In the genomic region with DNA sequence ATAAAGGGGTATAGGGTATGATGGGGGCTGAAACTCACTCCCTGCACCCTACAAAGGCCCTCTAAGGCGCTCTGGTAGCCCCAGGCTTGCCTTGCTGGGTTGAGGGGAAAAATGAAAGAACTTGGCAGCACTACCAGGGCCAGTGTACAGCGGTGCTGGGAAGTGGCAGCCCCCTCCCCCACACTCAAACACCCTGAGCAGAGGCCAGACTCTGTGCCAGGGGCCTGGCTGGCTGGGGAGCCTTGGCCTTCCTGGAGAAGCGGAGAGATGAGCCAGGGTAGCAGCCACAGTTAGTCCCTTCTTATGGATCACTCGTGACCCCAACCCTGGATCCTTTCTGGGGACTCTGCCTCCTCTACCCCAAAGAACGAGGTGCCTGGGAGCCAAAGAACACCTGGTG, we compare ENCODE assay signal across 13 cellular contexts. TPM values are rescaled to one million over a fixed set of nuclear protein-coding genes. Genes with fewer than 3 reads are reported as not detected.
DNase-seq lines count a peak whose midpoint lies in the region; ATAC-seq and TF ChIP-seq lines count a peak whose summit lies in the region.
"Had no signal": no experiment of that assay in that cellular context is flagged by ENCODE, and none has a peak within 500 bp of the region (broad histone marks: within the 10 kb centered on the region; RNA-seq: fewer than 3 reads in every experiment).

No MANE protein-coding gene starts in this region.

- H3K36me3 Mint-ChIP-seq in activated naive CD4-positive, alpha-beta T cell treated with anti-CD3 and anti-CD28 coated beads for 36 hours (ENCODE audit: low read depth), result peaks cover 5% of the 10 kb centered on the region

- TF ChIP-seq POLR2A in thyroid gland (IDR thresholded peaks at IDR 0.05), result no peak

- intact Hi-C loops in activated naive CD4-positive, alpha-beta T cell treated with anti-CD3 and anti-CD28 coated beads for 36 hours (cut with micrococcal nuclease), result no loop called here
- intact Hi-C loops in thyroid gland (cut with DNase I), result loop anchor here (5.0 to 10.0 kb wide), 2 partner anchors 44 to 72 kb away; partner anchors contain the start of gene RAD9A

- peaks cover 44% of the 10 kb centered on the region for H3F3A ChIP-seq in SU-DHL-6 (ENCODE audit: insufficient read depth)

- CTCF ChIA-PET in activated naive CD4-positive, alpha-beta T cell treated with anti-CD3 and anti-CD28 coated beads for 36 hours (lab: Charles Lee), result interaction anchor here (0.6 to 3.9 kb wide), 3 partner anchors 27 to 213 kb away, joined by 3 to 20 read pairs (median 4); partner anchors contain the start of gene PTPRCAP

- H3K4me3 Mint-ChIP-seq in activated naive CD4-positive, alpha-beta T cell treated with anti-CD3 and anti-CD28 coated beads for 36 hours, result no peak overlapping the region

- no peaks in the 10 kb centered on the region for H3K9me2 ChIP-seq in SU-DHL-6 (replicated peaks; ENCODE audit: insufficient read depth, low read length)

- no peak overlapping the region for H2AFZ ChIP-seq in SU-DHL-6 (ENCODE audit: low read depth, low read length, severe bottlenecking)

- peak overlapping the region; percentile 89 for H3K4me2 ChIP-seq in SU-DHL-6 (ENCODE audit: low read depth, low read length, poor library complexity, severe bottlenecking)

- H3K4me3 ChIP-seq in SU-DHL-6 (ENCODE audit: insufficient read depth, low read length, poor library complexity, severe bottlenecking) (peak overlapping the region; percentile 86), thyroid gland (replicated peaks in 1 of 3) (no peak overlapping the region)

- peak; percentile 5 for ATAC-seq in left lobe of liver

- H3K9me3 ChIP-seq in SU-DHL-6 (ENCODE audit: insufficient read depth, low read length), result no peaks in the 10 kb centered on the region
- no peaks in the 10 kb centered on the region for H3K9me3 ChIP-seq in thyroid gland

- H3K4me1 ChIP-seq in thyroid gland, result peaks cover 25 to 52% of the 10 kb centered on the region in 2 donors

- H3K27ac ChIP-seq in SU-DHL-6 (ENCODE audit: low read depth, low read length) (peak overlapping the region; percentile 94), thyroid gland (no peak overlapping the region)

- H3K36me3 ChIP-seq in SU-DHL-6 (ENCODE audit: low read length) (no peaks in the 10 kb centered on the region), thyroid gland (no peaks in the 10 kb centered on the region)

- no peaks in the 10 kb centered on the region for H4K20me1 ChIP-seq in SU-DHL-6 (ENCODE audit: low read depth, low read length)

- H3K4me1 Mint-ChIP-seq in activated naive CD4-positive, alpha-beta T cell treated with anti-CD3 and anti-CD28 coated beads for 36 hours (ENCODE audit: low read depth), result peaks cover 33% of the 10 kb centered on the region

- peak overlapping the region; percentile 83 for H3K27ac Mint-ChIP-seq in activated naive CD4-positive, alpha-beta T cell treated with anti-CD3 and anti-CD28 coated beads for 36 hours

- WGBS in thyroid gland, 2 donors, result 87 to 93% methylated on average over 4 to 5 of the region's 5 CpGs

- no peaks in the 10 kb centered on the region for H3K27me3 ChIP-seq in SU-DHL-6 (ENCODE audit: low read length)
- H3K27me3 ChIP-seq in thyroid gland, result no peaks in the 10 kb centered on the region

- in situ Hi-C loops in ACHN (cut with HindIII; ENCODE audit: low pct_ligation_motif_present, low pct_unique_long_range_greater_than_20kb, low sequenced_read_pairs), result no loop called here

- DNase-seq in activated naive CD4-positive, alpha-beta T cell treated with anti-CD3 and anti-CD28 coated beads for 36 hours, result no peak
- no peak for DNase-seq in activated naive CD4-positive, alpha-beta T cell treated with anti-CD3 and anti-CD28 coated beads, Interleukin-2, amount 50 U/mL, for 16 hours
- DNase-seq in left lobe of liver (ENCODE audit: low spot score) (peak; percentile 69), thyroid gland (peak; percentile 41 to 51), cortex of kidney (lab: John Stamatoyannopoulos, UW) (no peak), ACHN (no peak)
- no peak for DNase-seq in activated effector memory CD4-positive, alpha-beta T cell treated with Interleukin-2 at 50 U/mL for 16 hours
- DNase-seq: hippocampal formation; NCI-H1694 treated with DMSO at 0.1 percent for 48 hours; NK-92 treated with Interleukin-12 subunit alpha and Interleukin-12 subunit beta, amount 100 ng/mL, for 24 hours; T-helper 9 cell had no signal

- peak overlapping the region; percentile 96 for H3K9ac ChIP-seq in SU-DHL-6 (ENCODE audit: low read length)

- no peaks in the 10 kb centered on the region for H3K9me3 Mint-ChIP-seq in activated naive CD4-positive, alpha-beta T cell treated with anti-CD3 and anti-CD28 coated beads for 36 hours

- H3K79me2 ChIP-seq in SU-DHL-6 (ENCODE audit: insufficient read depth, low read length), result peaks cover 20% of the 10 kb centered on the region

- no peaks in the 10 kb centered on the region for H3K27me3 Mint-ChIP-seq in activated naive CD4-positive, alpha-beta T cell treated with anti-CD3 and anti-CD28 coated beads for 36 hours (ENCODE audit: low read depth)

- TF ChIP-seq CTCF in SU-DHL-6 (IDR thresholded peaks at IDR 0.05; ENCODE audit: insufficient read depth, low read length, poor library complexity, severe bottlenecking), result no peak
- TF ChIP-seq CTCF in thyroid gland (IDR thresholded peaks at IDR 0.05), result no peak

RNA-seq across cellular contexts. Expression of gene TMEM134, which starts 2.7 kb away (rescaled TPM):
- 10 to 100 TPM; 52.6 to 56.1 TPM for total RNA-seq in activated naive CD4-positive, alpha-beta T cell treated with anti-CD3 and anti-CD28 coated beads for 36 hours
- 38.9 TPM for total RNA-seq in left lobe of liver
- total RNA-seq in thyroid gland, result 100 to 1,000 TPM in 1 of 4 donors, 10 to 100 TPM in 3; 69.0 to 138 (median 95.8) TPM

RNA-seq across cellular contexts. Expression of gene CABP4, which starts 11.2 kb away (rescaled TPM):
- 1 to 10 TPM; 1.4 to 2.3 TPM for total RNA-seq in activated naive CD4-positive, alpha-beta T cell treated with anti-CD3 and anti-CD28 coated beads for 36 hours
- total RNA-seq in left lobe of liver (1.1 TPM), thyroid gland (1 to 10 TPM in 1 of 4 donors, under 1 TPM in 2, not detected in 1; 0.33 to 6.4 (median 0.39) TPM)

RNA-seq across cellular contexts. Expression of gene GPR152, which starts 13.8 kb away (rescaled TPM):
- not detected for total RNA-seq in activated naive CD4-positive, alpha-beta T cell treated with anti-CD3 and anti-CD28 coated beads for 36 hours
- total RNA-seq in left lobe of liver, result not detected
- total RNA-seq in thyroid gland, result not detected
- total RNA-seq: lung microvascular endothelial cell had no signal

RNA-seq across cellular contexts. Expression of gene AIP, which starts 16.5 kb away (rescaled TPM):
- 100 to 1,000 TPM; 163 to 166 TPM for total RNA-seq in activated naive CD4-positive, alpha-beta T cell treated with anti-CD3 and anti-CD28 coated beads for 36 hours
- total RNA-seq in left lobe of liver (26.3 TPM), thyroid gland (100 to 1,000 TPM in 1 of 4 donors, 10 to 100 TPM in 3; 58.2 to 100 (median 83.2) TPM)

RNA-seq across cellular contexts. Expression of gene CORO1B, which starts 23.1 kb away (rescaled TPM):
- 100 to 1,000 TPM; 298 to 305 TPM for total RNA-seq in activated naive CD4-positive, alpha-beta T cell treated with anti-CD3 and anti-CD28 coated beads for 36 hours
- total RNA-seq in left lobe of liver (44.1 TPM), thyroid gland (100 to 1,000 TPM in 1 of 4 donors, 10 to 100 TPM in 3; 73.9 to 102 (median 81.3) TPM)

Comparison
In these comparisons a context has a peak if more than half of its experiments do, and no peak if none do; other contexts are left out.
1. DNase-seq: peak in left lobe of liver (single experiment) and thyroid gland (2 of 2); none in activated naive CD4-positive, alpha-beta T cell treated with anti-CD3 and anti-CD28 coated beads for 36 hours (single experiment), activated naive CD4-positive, alpha-beta T cell treated with anti-CD3 and anti-CD28 coated beads, Interleukin-2, amount 50 U/mL, for 16 hours (single experiment), cortex of kidney (single experiment), activated effector memory CD4-positive, alpha-beta T cell treated with Interleukin-2 at 50 U/mL for 16 hours (single experiment) and ACHN (single experiment).